Comparison of ENCODE assay signal across 8 cellular contexts in the genomic region with DNA sequence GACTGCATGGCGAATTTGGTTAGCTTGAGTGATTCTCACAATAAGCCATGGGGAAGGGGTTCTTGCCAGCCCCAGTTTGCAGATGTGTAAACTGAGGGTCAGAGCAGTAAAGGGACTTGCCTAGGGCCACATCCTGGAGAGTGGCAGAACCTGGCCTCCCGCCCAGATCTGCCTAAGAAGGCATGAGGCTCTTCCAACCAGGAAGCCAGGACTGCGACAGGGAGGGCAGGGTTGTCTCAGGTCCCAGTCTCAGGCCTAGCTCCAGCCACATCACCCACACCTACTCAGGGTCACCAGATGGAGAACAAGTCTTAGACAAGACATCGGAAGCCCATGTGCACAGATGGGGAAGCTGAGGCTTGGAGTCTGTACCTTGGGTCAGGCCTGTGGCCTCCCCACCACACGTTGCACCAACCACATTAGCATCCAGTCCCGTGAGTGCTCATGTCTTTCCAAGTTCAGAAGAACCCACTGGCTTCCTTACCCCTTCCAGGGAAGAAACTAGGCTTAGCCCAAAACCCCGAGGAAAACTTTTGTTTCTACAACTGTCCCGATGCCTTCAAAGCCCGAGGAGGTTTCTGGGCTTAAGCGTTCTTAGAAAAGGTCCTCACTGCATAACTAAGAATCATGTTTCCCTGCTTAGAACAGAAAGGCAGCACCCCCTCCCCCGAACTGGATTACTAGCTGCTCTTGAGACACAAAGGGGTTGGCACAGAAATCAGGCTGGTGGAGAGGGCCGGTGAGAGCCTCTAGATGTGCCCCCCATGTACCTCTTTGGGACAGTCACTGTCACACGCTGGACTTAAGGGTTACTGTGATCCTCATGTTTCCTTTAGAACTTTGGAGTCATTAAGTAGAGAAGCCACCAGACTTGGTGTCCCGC. TPM values are rescaled to one million over a fixed set of nuclear protein-coding genes. Genes with fewer than 3 reads are reported as not detected.
A peak's percentile ranks its signal among the peaks of the same experiment; 100 is the strongest.
DNase-seq lines count a peak whose midpoint lies in the region; ATAC-seq and TF ChIP-seq lines count a peak whose summit lies in the region.

No MANE protein-coding gene starts in this region.

- 19 to 31% (median 23%) methylated on average over 14 of the region's 14 CpGs for WGBS in psoas muscle, 3 donors

- H3K4me2 ChIP-seq in OCI-LY1 (ENCODE audit: low read length) (peak overlapping the region; percentile 53), GM23338 (no peak overlapping the region)

- no peaks in the 10 kb centered on the region for H3K9me3 ChIP-seq in OCI-LY1 (ENCODE audit: low read length)
- H3K9me3 ChIP-seq in effector memory CD4-positive, alpha-beta T cell (ENCODE audit: control insufficient read depth, low read length): no peaks in the 10 kb centered on the region
- H3K9me3 ChIP-seq in psoas muscle: no peaks in the 10 kb centered on the region

- H3K27ac Mint-ChIP-seq in GM23338: no peak overlapping the region; the same call in 1 of the 2 replicates

- H3F3A ChIP-seq in OCI-LY1 (ENCODE audit: insufficient read depth, low read length) (no peaks in the 10 kb centered on the region; the same call in 1 of the 2 replicates), GM23338 (replicated peaks; ENCODE audit: low read depth) (peaks cover 14% of the 10 kb centered on the region; the same call in 1 of the 2 replicates)

- peak overlapping the region; percentile 69 for H3K9ac ChIP-seq in OCI-LY1 (ENCODE audit: low read length)

- DNase-seq in GM12865 (ENCODE audit: low read depth) (peak; percentile 65), psoas muscle (peak in 1 of 2 donors; percentile 82), NCI-H2171 treated with DMSO at 0.1 percent for 48 hours (lab: John Stamatoyannopoulos, UW) (no peak), GM23338 (ENCODE audit: low spot score) (no peak)
- no peak for DNase-seq in effector memory CD4-positive, alpha-beta T cell

- H3K4me1 Mint-ChIP-seq in GM23338: peaks cover 38% of the 10 kb centered on the region

- H3K4me1 ChIP-seq in OCI-LY1 (ENCODE audit: insufficient read depth, low read length, severe bottlenecking) (peaks cover 72% of the 10 kb centered on the region), psoas muscle (peaks cover 70% of the 10 kb centered on the region), GM23338 (ENCODE audit: insufficient read depth) (peaks cover 10% of the 10 kb centered on the region; the same call in 1 of the 2 replicates)
- peaks cover 49% of the 10 kb centered on the region for H3K4me1 ChIP-seq in effector memory CD4-positive, alpha-beta T cell (ENCODE audit: control insufficient read depth, insufficient read depth, low read length, poor library complexity, severe bottlenecking)

- H3K9me3 Mint-ChIP-seq in GM23338: no peaks in the 10 kb centered on the region

- H2AFZ ChIP-seq in OCI-LY1 (ENCODE audit: low read length): no peak overlapping the region
- no peak overlapping the region for H2AFZ ChIP-seq in GM23338

- H4K20me1 ChIP-seq in OCI-LY1 (ENCODE audit: insufficient read depth, low read length) (no peaks in the 10 kb centered on the region), GM23338 (replicated peaks; ENCODE audit: insufficient read depth) (no peaks in the 10 kb centered on the region)

- H3K9me2 ChIP-seq in OCI-LY1 (ENCODE audit: low read depth, low read length) (no peaks in the 10 kb centered on the region), GM23338 (ENCODE audit: insufficient read depth) (no peaks in the 10 kb centered on the region)

- H3K36me3 Mint-ChIP-seq in GM23338 (ENCODE audit: low read depth): no peaks in the 10 kb centered on the region

- TF ChIP-seq CTCF in GM12865 (IDR thresholded peaks at IDR 0.05; ENCODE audit: insufficient read depth, low read depth, low read length, missing control alignments) (no peak), OCI-LY1 (IDR thresholded peaks at IDR 0.05; ENCODE audit: low read length) (no peak), psoas muscle (IDR thresholded peaks at IDR 0.05) (no peak), GM23338 (conservative IDR thresholded peaks at IDR 0.05; ENCODE audit: low read depth in 2 of 2) (no peak)

- 0 out of 2 replicates have a peak, but pooled peaks cover 5% of the 10 kb centered on the region for H3K79me2 ChIP-seq in OCI-LY1 (ENCODE audit: insufficient read depth, low read length)
- no peaks in the 10 kb centered on the region for H3K79me2 ChIP-seq in GM23338 (replicated peaks; ENCODE audit: insufficient read depth)

- ATAC-seq in psoas muscle (peak in 2 of 4 donors; percentile 11 to 17), GM21526 (IDR thresholded peaks at IDR 0.05; ENCODE audit: low FRiP score, unreplicated experiment) (no peak), GM23338 (no peak), HG03342 (IDR thresholded peaks at IDR 0.05; ENCODE audit: unreplicated experiment) (no peak)

- peaks cover 22% of the 10 kb centered on the region for H3K27me3 Mint-ChIP-seq in GM23338 (ENCODE audit: insufficient read depth, low read depth, poor library complexity)

- intact Hi-C loops in psoas muscle (cut with DNase I): no loop called here

- H3K4me3 ChIP-seq in GM12865 (ENCODE audit: low read depth, low read length) (peak overlapping the region; percentile 79), OCI-LY1 (ENCODE audit: low read depth, low read length, poor library complexity, severe bottlenecking) (peak overlapping the region; percentile 65), psoas muscle (peak overlapping the region; percentile 70), GM23338 (no peak overlapping the region)
- H3K4me3 ChIP-seq in effector memory CD4-positive, alpha-beta T cell (ENCODE audit: insufficient read depth, low read depth, low read length, poor library complexity, severe bottlenecking): peak overlapping the region; percentile 76

- no peaks in the 10 kb centered on the region for H3K27me3 ChIP-seq in OCI-LY1 (ENCODE audit: insufficient read depth, low read length)
- H3K27me3 ChIP-seq in effector memory CD4-positive, alpha-beta T cell (replicated peaks; ENCODE audit: control insufficient read depth, insufficient read depth, low read length, poor library complexity, severe bottlenecking): no peaks in the 10 kb centered on the region
- H3K27me3 ChIP-seq in psoas muscle (ENCODE audit: insufficient read depth in 3 of 3, low read length in 2 of 3): no peaks in the 10 kb centered on the region
- H3K27me3 ChIP-seq in GM23338 (ENCODE audit: insufficient read depth): peaks cover 18% of the 10 kb centered on the region

- no peak overlapping the region for H3K4me3 Mint-ChIP-seq in GM23338

- H3K27ac ChIP-seq in OCI-LY1 (ENCODE audit: low read depth, low read length, poor library complexity, severe bottlenecking) (peak overlapping the region; percentile 64), psoas muscle (peak overlapping the region; percentile 98), GM23338 (ENCODE audit: low read depth) (no peak overlapping the region)
- H3K27ac ChIP-seq in effector memory CD4-positive, alpha-beta T cell (ENCODE audit: insufficient read depth, low read length, poor library complexity, severe bottlenecking): peak overlapping the region; percentile 91

- no peaks in the 10 kb centered on the region for H3K36me3 ChIP-seq in OCI-LY1 (ENCODE audit: insufficient read depth, low read length)
- H3K36me3 ChIP-seq in effector memory CD4-positive, alpha-beta T cell (ENCODE audit: control insufficient read depth, insufficient read depth, low read length): no peaks in the 10 kb centered on the region
- no peaks in the 10 kb centered on the region for H3K36me3 ChIP-seq in psoas muscle (ENCODE audit: insufficient read depth in 1 of 2, low read depth in 1 of 2)
- no peaks in the 10 kb centered on the region for H3K36me3 ChIP-seq in GM23338 (ENCODE audit: insufficient read depth)

RNA-seq across cellular contexts. Expression of a gene that starts 2.3 kb away (rescaled TPM):
- 10 to 100 TPM in 3 of 4 donors, 1 to 10 TPM in 1; 6.1 to 17.6 (median 14.2) TPM for total RNA-seq in psoas muscle
- 10 to 100 TPM in 1 of 3 donors, 1 to 10 TPM in 2; 4.3 to 11.5 (median 5.3) TPM for polyA plus RNA-seq in psoas muscle
- total RNA-seq in GM23338 (2014; rRNA removed; shearing (Covaris generic)): 2.1 and 2.2 TPM in 2 replicates
- polyA plus RNA-seq in GM23338 (2016; fragmentation: Nextera tagmentation; extraction: Ambion mirVana): 0.57 and 0.75 TPM in 2 replicates

RNA-seq across cellular contexts. Expression of a gene that starts 15.5 kb away (rescaled TPM):
- total RNA-seq in psoas muscle: 100 to 1,000 TPM in 2 of 4 donors, 10 to 100 TPM in 2; 31.0 to 131 (median 94.5) TPM
- 100 to 1,000 TPM in 1 of 3 donors, 10 to 100 TPM in 2; 19.4 to 156 (median 90.5) TPM for polyA plus RNA-seq in psoas muscle
- total RNA-seq in GM23338 (2014; rRNA removed; shearing (Covaris generic)): 2.4 and 4.4 TPM in 2 replicates
- 1.6 and 2.0 TPM in 2 replicates for polyA plus RNA-seq in GM23338 (2016; fragmentation: Nextera tagmentation; extraction: Ambion mirVana)
